ENCODE assay signal across 7 cellular contexts in genomic region chr4:120256112-120256775, GRCh38.
DNase-seq lines count a peak whose midpoint lies in the region; ATAC-seq and TF ChIP-seq lines count a peak whose summit lies in the region.
"Not testable (repeated sequence)": the region's sequence is repeated elsewhere in the genome, so short reads cannot be mapped to it uniquely, and the experiment has no call there.

No MANE protein-coding gene starts in this region.

- not testable (repeated sequence) for H2AK5ac ChIP-seq in H9 (ENCODE audit: insufficient read length, low read length)

- H3K36me3 ChIP-seq in iPS-20b (ENCODE audit: insufficient read depth, low read depth, low read length) = not testable (repeated sequence)

- CTCF ChIA-PET in WTC11 (lab: Charles Lee) = not testable (repeated sequence)

- not testable (repeated sequence) for H2BK120ac ChIP-seq in H9 (ENCODE audit: low read depth, low read length, poor library complexity, severe bottlenecking)

- H4K20me1 ChIP-seq in H9 (ENCODE audit: control insufficient read depth, insufficient read depth, insufficient read length) = not testable (repeated sequence)

- H3K56ac ChIP-seq in H9 (ENCODE audit: insufficient read length, low read depth, low read length) = not testable (repeated sequence)

- not testable (repeated sequence) for H3K79me2 ChIP-seq in H9 (ENCODE audit: insufficient read depth, low read length)

- H3K14ac ChIP-seq in H9 (ENCODE audit: insufficient read depth, low read length) = not testable (repeated sequence)

- H3K23ac ChIP-seq in H9 (ENCODE audit: insufficient read length, low read depth, low read length) = not testable (repeated sequence)

- H3K79me1 ChIP-seq in H9 (ENCODE audit: insufficient read depth, low read depth, low read length, poor library complexity, severe bottlenecking) = not testable (repeated sequence)

- not testable (repeated sequence) for H3K23me2 ChIP-seq in H9 (ENCODE audit: insufficient read length, low read depth, low read length, poor library complexity, severe bottlenecking)

- not testable (repeated sequence) for H3K36me3 Mint-ChIP-seq in H9 (ENCODE audit: insufficient read depth in 1 of 3, low read depth in 3 of 3); WTC11; glutamatergic neuron (ENCODE audit: unreplicated experiment); nephron (ENCODE audit: low read depth)

- not testable (repeated sequence) for H3K18ac ChIP-seq in H9 (ENCODE audit: insufficient read length, low read depth, low read length)

- not testable (repeated sequence) for H3K4ac ChIP-seq in H9 (ENCODE audit: low read depth, low read length)

- H2BK12ac ChIP-seq in H9 (ENCODE audit: insufficient read length, low read depth, low read length) = not testable (repeated sequence)

- peak overlapping the region; percentile 98 for H3K4me3 Mint-ChIP-seq in H9
- H3K4me3 Mint-ChIP-seq in WTC11 = peak overlapping the region; percentile 97
- H3K4me3 Mint-ChIP-seq in glutamatergic neuron (ENCODE audit: unreplicated experiment) = peak overlapping the region; percentile 93
- H3K4me3 Mint-ChIP-seq in nephron = peak overlapping the region; percentile 87 to 98 (median 94)

- H3K27me3 Mint-ChIP-seq in H9 (ENCODE audit: low read depth); WTC11 (ENCODE audit: low read depth); glutamatergic neuron (ENCODE audit: unreplicated experiment); nephron (ENCODE audit: low read depth): not testable (repeated sequence)

- not testable (repeated sequence) for H2BK15ac ChIP-seq in H9 (ENCODE audit: low read depth, low read length)

- not testable (repeated sequence) for H3K9me3 Mint-ChIP-seq in H9; WTC11; glutamatergic neuron (ENCODE audit: unreplicated experiment); nephron

- H4K91ac ChIP-seq in H9 (ENCODE audit: insufficient read length, low read depth, low read length) = not testable (repeated sequence)

- H3K4me1 ChIP-seq in H9 (ENCODE audit: insufficient read depth, low read length); iPS-20b (ENCODE audit: insufficient read depth, low read length): not testable (repeated sequence)

- not testable (repeated sequence) for H3K27ac ChIP-seq in H9 (ENCODE audit: insufficient read length, low read depth, low read length); iPS-20b (ENCODE audit: low read length)

- H3K27ac Mint-ChIP-seq in H9 (peak overlapping the region; percentile 95 to 98 (median 98)), WTC11 (peak overlapping the region; percentile 92), glutamatergic neuron (ENCODE audit: unreplicated experiment) (peak overlapping the region; percentile 99), nephron (peak overlapping the region; percentile 91 to 93 (median 93))

- not testable (repeated sequence) for H3K4me1 Mint-ChIP-seq in H9; WTC11; glutamatergic neuron (ENCODE audit: low read depth, unreplicated experiment); nephron

- DNase-seq in H9 = peak; percentile 75
- peak; percentile 11 to 25 for DNase-seq in NCI-H187 (lab: John Stamatoyannopoulos, UW)
- peak; percentile 6 for DNase-seq in NCI-H82 (lab: John Stamatoyannopoulos, UW)
- peak; percentile 79 for DNase-seq in WTC11 (ENCODE audit: low spot score)
- peak; percentile 56 for DNase-seq in glutamatergic neuron

- ATAC-seq in WTC11 = not testable (repeated sequence)

- not testable (repeated sequence) for H3K9ac ChIP-seq in H9 (ENCODE audit: extremely low read depth, insufficient read length, low read length)
- H3K9ac ChIP-seq in iPS-20b (ENCODE audit: low read depth, low read length) = peak overlapping the region; percentile 73; the same call in 1 of the 2 replicates

- peak overlapping the region; percentile 71 for H3K4me3 ChIP-seq in iPS-20b (ENCODE audit: low read length)

- H2AFZ ChIP-seq in H9 (ENCODE audit: low read length) = not testable (repeated sequence)

- H3T11ph ChIP-seq in H9 (ENCODE audit: low read length) = not testable (repeated sequence)

- not testable (repeated sequence) for TF ChIP-seq CTCF in H9 (conservative IDR thresholded peaks at IDR 0.05); WTC11 (IDR thresholded peaks at IDR 0.05); glutamatergic neuron (IDR thresholded peaks at IDR 0.05; ENCODE audit: partially characterized antibody, unreplicated experiment); nephron (IDR thresholded peaks at IDR 0.05; ENCODE audit: unreplicated experiment in 3 of 3)

- not testable (repeated sequence) for H3K9me3 ChIP-seq in H9 (ENCODE audit: control insufficient read depth, low read depth, low read length); iPS-20b (ENCODE audit: insufficient read depth, low read depth, low read length)

- H2BK20ac ChIP-seq in H9 (ENCODE audit: low read depth, low read length, poor library complexity, severe bottlenecking) = not testable (repeated sequence)

- H2BK5ac ChIP-seq in H9 (ENCODE audit: insufficient read length, low read length) = not testable (repeated sequence)

- not testable (repeated sequence) for H4K5ac ChIP-seq in H9 (ENCODE audit: insufficient read length, low read depth, low read length)

- H4K8ac ChIP-seq in H9 (replicated peaks; ENCODE audit: insufficient read length, low read depth, low read length) = not testable (repeated sequence)

- WGBS in H9 (ENCODE audit: extremely low coverage, insufficient read length, low lambda C conversion rate) = no CpG with 5 or more reads among the region's 28 CpGs

- H3K4me2 ChIP-seq in H9 (ENCODE audit: insufficient read depth, insufficient read length, low read length) = not testable (repeated sequence)

- POLR2A ChIA-PET in WTC11 (lab: Charles Lee) = interaction anchor here (0.8 kb wide), 1 partner anchor 189 kb away, joined by 3 read pairs; the partner anchor contains the start of gene MAD2L1

- H3K27me3 ChIP-seq in H9 (ENCODE audit: insufficient read depth, low read length); iPS-20b (ENCODE audit: insufficient read depth, low read length): not testable (repeated sequence)

TF ChIP-seq in WTC11, 78 proteins besides CTCF, POLR2A, EP300 and RAD21:
- TF ChIP-seq FOXK1 (CRISPR knock-in tag; IDR thresholded peaks at IDR 0.05) = peak; percentile 60; the same call in 1 of the 2 replicates
- 0 out of 2 replicates have a peak, but pooled peaks have one; percentile 36 for TF ChIP-seq KAT7 (CRISPR knock-in tag; IDR thresholded peaks at IDR 0.05; ENCODE audit: borderline replicate concordance)

Comparison
In these comparisons a context has a peak if more than half of its experiments do, and no peak if none do; other contexts are left out.
1. DNase-seq: peak in every context shown above with its lines; median percentile 79 in WTC11; 75 in H9; 56 in glutamatergic neuron; 18 in NCI-H187; 6 in NCI-H82.